In genomic region chr3:152380048-152380447, GRCh38 we compare ENCODE assay signal across 9 cellular contexts.
DNase-seq lines count a peak whose midpoint lies in the region; TF ChIP-seq lines count a peak whose summit lies in the region.
"Had no signal": no experiment of that assay in that cellular context is flagged by ENCODE, and none has a peak within 500 bp of the region (broad histone marks: within the 10 kb centered on the region; RNA-seq: fewer than 3 reads in every experiment).

No MANE protein-coding gene starts in this region.

- no peaks in the 10 kb centered on the region for H3K9me3 ChIP-seq in OCI-LY3 (ENCODE audit: insufficient read depth, low read length)
- no peaks in the 10 kb centered on the region for H3K9me3 ChIP-seq in esophagus muscularis mucosa
- no peaks in the 10 kb centered on the region for H3K9me3 ChIP-seq in smooth muscle cell (replicated peaks; ENCODE audit: low read depth)
- no peaks in the 10 kb centered on the region for H3K9me3 ChIP-seq in H9 (ENCODE audit: control insufficient read depth, low read depth, low read length)

- H3K4me1 ChIP-seq in OCI-LY3 (ENCODE audit: low read length) (peaks cover 71% of the 10 kb centered on the region), esophagus muscularis mucosa (peaks cover 55 to 94% (median 84%) of the 10 kb centered on the region in 4 donors), smooth muscle cell (ENCODE audit: low read depth) (peaks cover 37% of the 10 kb centered on the region), H9 (ENCODE audit: insufficient read depth, low read length) (no peaks in the 10 kb centered on the region)

- no peak overlapping the region for H3T11ph ChIP-seq in H9 (ENCODE audit: low read length)

- H3K4me1 Mint-ChIP-seq in Calu3 (ENCODE audit: low read depth, unreplicated experiment) (peaks cover 40% of the 10 kb centered on the region), H9 (peaks cover 17 to 22% of the 10 kb centered on the region in 2 experiments)

- H3K4me3 Mint-ChIP-seq in Calu3 (ENCODE audit: low read depth, unreplicated experiment) (no peak overlapping the region), H9 (no peak overlapping the region; a peak in 1 of 5 replicates)

- H3K4ac ChIP-seq in H9 (ENCODE audit: low read depth, low read length): no peak overlapping the region

- no peak overlapping the region for H2BK120ac ChIP-seq in H9 (ENCODE audit: low read depth, low read length, poor library complexity, severe bottlenecking)

- DNase-seq in Calu3 (no peak), esophagus muscularis mucosa (ENCODE audit: extremely low spot score) (no peak), smooth muscle cell (lab: John Stamatoyannopoulos, UW; ENCODE audit: unreplicated experiment) (no peak), H9 (no peak), NK-92 (lab: John Stamatoyannopoulos, UW; ENCODE audit: unreplicated experiment) (no peak), putamen (ENCODE audit: low spot score) (no peak)
- DNase-seq: amygdala, NCI-H2171 had no signal

- CTCF ChIA-PET in Calu3 (lab: Charles Lee): no interaction called here

- no peak overlapping the region for H2BK5ac ChIP-seq in H9 (ENCODE audit: insufficient read length, low read length)

- H2BK12ac ChIP-seq in H9 (ENCODE audit: insufficient read length, low read depth, low read length): no peak overlapping the region

- no peak overlapping the region for H3K23ac ChIP-seq in H9 (ENCODE audit: insufficient read length, low read depth, low read length)

- TF ChIP-seq CTCF in Calu3 (IDR thresholded peaks at IDR 0.05; ENCODE audit: unreplicated experiment): no peak
- no peak for TF ChIP-seq CTCF in OCI-LY3 (IDR thresholded peaks at IDR 0.05; ENCODE audit: low read depth, low read length)
- TF ChIP-seq CTCF in esophagus muscularis mucosa (IDR thresholded peaks at IDR 0.05): no peak
- no peak for TF ChIP-seq CTCF in smooth muscle cell (IDR thresholded peaks at IDR 0.05; ENCODE audit: borderline replicate concordance, insufficient read depth, poor library complexity, severe bottlenecking)
- TF ChIP-seq CTCF in H9 (conservative IDR thresholded peaks at IDR 0.05): no peak

- H3K56ac ChIP-seq in H9 (ENCODE audit: insufficient read length, low read depth, low read length): no peak overlapping the region

- no peak overlapping the region for H2AFZ ChIP-seq in OCI-LY3 (ENCODE audit: low read depth, low read length)
- no peak overlapping the region for H2AFZ ChIP-seq in smooth muscle cell (ENCODE audit: low read depth)
- no peak overlapping the region for H2AFZ ChIP-seq in H9 (ENCODE audit: low read length)

- BruUV-seq in Calu3 (replicated peaks; lab: Mats Ljungman, UMichigan): no TSS peak

- TF ChIP-seq EP300 in esophagus muscularis mucosa (IDR thresholded peaks at IDR 0.05): no peak

- H3K27ac ChIP-seq in OCI-LY3 (ENCODE audit: low read length) (no peak overlapping the region), esophagus muscularis mucosa (replicated peaks in 1 of 4) (peak overlapping the region; percentile 52 to 79 (median 76)), smooth muscle cell (ENCODE audit: low read depth) (peak overlapping the region; percentile 30), H9 (ENCODE audit: insufficient read length, low read depth, low read length) (no peak overlapping the region)

- H2BK20ac ChIP-seq in H9 (ENCODE audit: low read depth, low read length, poor library complexity, severe bottlenecking): no peak overlapping the region

- no peak overlapping the region for H3K18ac ChIP-seq in H9 (ENCODE audit: insufficient read length, low read depth, low read length)

- H3K79me1 ChIP-seq in H9 (ENCODE audit: insufficient read depth, low read depth, low read length, poor library complexity, severe bottlenecking): no peaks in the 10 kb centered on the region

- TF ChIP-seq POLR2A in esophagus muscularis mucosa (IDR thresholded peaks at IDR 0.05; ENCODE audit: low read depth): no peak

- H3K4me2 ChIP-seq in OCI-LY3 (ENCODE audit: low read length): peak overlapping the region; percentile 3; the same call in 1 of the 2 replicates
- peak overlapping the region; percentile 45 for H3K4me2 ChIP-seq in smooth muscle cell
- H3K4me2 ChIP-seq in H9 (ENCODE audit: insufficient read depth, insufficient read length, low read length): no peak overlapping the region

- 56% methylated on average over 4 of the region's 4 CpGs for WGBS in esophagus muscularis mucosa
- WGBS in smooth muscle cell (ENCODE audit: low lambda C conversion rate): 81% methylated on average over 4 of the region's 4 CpGs
- no CpG with 5 or more reads among the region's 4 CpGs for WGBS in H9 (ENCODE audit: extremely low coverage, insufficient read length, low lambda C conversion rate)

- H3K36me3 Mint-ChIP-seq in Calu3 (ENCODE audit: insufficient read depth, unreplicated experiment) (peaks cover 11% of the 10 kb centered on the region), H9 (ENCODE audit: insufficient read depth in 1 of 3, low read depth in 3 of 3) (peaks cover 0 to 3% (median 0%) of the 10 kb centered on the region in 3 experiments; a peak in 1 of 7 replicates)

- H4K8ac ChIP-seq in H9 (replicated peaks; ENCODE audit: insufficient read length, low read depth, low read length): no peak overlapping the region

- H3K27ac Mint-ChIP-seq in Calu3 (ENCODE audit: unreplicated experiment) (peak overlapping the region; percentile 41), H9 (no peak overlapping the region; a peak in 2 of 7 replicates)

- no peak overlapping the region for H3K14ac ChIP-seq in H9 (ENCODE audit: insufficient read depth, low read length)

- no peak overlapping the region for H2AK5ac ChIP-seq in H9 (ENCODE audit: insufficient read length, low read length)

- no peaks in the 10 kb centered on the region for H3K27me3 ChIP-seq in OCI-LY3 (ENCODE audit: low read depth, low read length)
- H3K27me3 ChIP-seq in esophagus muscularis mucosa: no peaks in the 10 kb centered on the region
- H3K27me3 ChIP-seq in smooth muscle cell (ENCODE audit: low read depth): no peaks in the 10 kb centered on the region
- no peaks in the 10 kb centered on the region for H3K27me3 ChIP-seq in H9 (ENCODE audit: insufficient read depth, low read length)

- H3K9ac ChIP-seq in OCI-LY3 (ENCODE audit: low read length) (no peak overlapping the region), smooth muscle cell (ENCODE audit: low read depth) (no peak overlapping the region), H9 (ENCODE audit: extremely low read depth, insufficient read length, low read length) (no peak overlapping the region)

- H4K5ac ChIP-seq in H9 (ENCODE audit: insufficient read length, low read depth, low read length): no peak overlapping the region

- H4K20me1 ChIP-seq in OCI-LY3 (ENCODE audit: insufficient read depth, low read length) (peaks cover 70% of the 10 kb centered on the region), smooth muscle cell (ENCODE audit: low read depth) (peaks cover 96% of the 10 kb centered on the region), H9 (ENCODE audit: control insufficient read depth, insufficient read depth, insufficient read length) (no peaks in the 10 kb centered on the region)

- H3K79me2 ChIP-seq in OCI-LY3 (ENCODE audit: low read length) (peaks cover 94% of the 10 kb centered on the region), smooth muscle cell (ENCODE audit: low read depth) (peaks cover 78% of the 10 kb centered on the region), H9 (ENCODE audit: insufficient read depth, low read length) (no peaks in the 10 kb centered on the region)

- no peaks in the 10 kb centered on the region for H3F3A ChIP-seq in smooth muscle cell (ENCODE audit: low read depth)

- intact Hi-C loops in Calu3 (cut with micrococcal nuclease; ENCODE audit: unreplicated experiment): loop anchor here (10.0 kb wide), 1 partner anchor 55 kb away; no protein-coding TSS in a partner anchor
- intact Hi-C loops in esophagus muscularis mucosa (cut with DNase I): no loop called here

- H4K91ac ChIP-seq in H9 (ENCODE audit: insufficient read length, low read depth, low read length): no peak overlapping the region

- H3K23me2 ChIP-seq in H9 (ENCODE audit: insufficient read length, low read depth, low read length, poor library complexity, severe bottlenecking): no peaks in the 10 kb centered on the region

- H3K27me3 Mint-ChIP-seq in Calu3 (ENCODE audit: unreplicated experiment): no peaks in the 10 kb centered on the region
- H3K27me3 Mint-ChIP-seq in H9 (ENCODE audit: low read depth): no peaks in the 10 kb centered on the region

- H3K9me3 Mint-ChIP-seq in Calu3 (ENCODE audit: low read depth, unreplicated experiment): no peaks in the 10 kb centered on the region
- H3K9me3 Mint-ChIP-seq in H9: no peaks in the 10 kb centered on the region

- H3K4me3 ChIP-seq in OCI-LY3 (ENCODE audit: low read length) (no peak overlapping the region), esophagus muscularis mucosa (no peak overlapping the region), smooth muscle cell (no peak overlapping the region)

- H2BK15ac ChIP-seq in H9 (ENCODE audit: low read depth, low read length): no peak overlapping the region

- H3K36me3 ChIP-seq in OCI-LY3 (replicated peaks; ENCODE audit: low read depth, low read length) (peaks cover 15% of the 10 kb centered on the region), esophagus muscularis mucosa (no peaks in the 10 kb centered on the region), smooth muscle cell (ENCODE audit: low read depth) (no peaks in the 10 kb centered on the region)

Comparison
In these comparisons a context has a peak if more than half of its experiments do, and no peak if none do; other contexts are left out.
1. H3K27ac ChIP-seq: peak in esophagus muscularis mucosa (4 of 4) and smooth muscle cell (single experiment); none in OCI-LY3 (single experiment) and H9 (single experiment).